Comparison of ENCODE assay signal across 19 cellular contexts in the genomic region with DNA sequence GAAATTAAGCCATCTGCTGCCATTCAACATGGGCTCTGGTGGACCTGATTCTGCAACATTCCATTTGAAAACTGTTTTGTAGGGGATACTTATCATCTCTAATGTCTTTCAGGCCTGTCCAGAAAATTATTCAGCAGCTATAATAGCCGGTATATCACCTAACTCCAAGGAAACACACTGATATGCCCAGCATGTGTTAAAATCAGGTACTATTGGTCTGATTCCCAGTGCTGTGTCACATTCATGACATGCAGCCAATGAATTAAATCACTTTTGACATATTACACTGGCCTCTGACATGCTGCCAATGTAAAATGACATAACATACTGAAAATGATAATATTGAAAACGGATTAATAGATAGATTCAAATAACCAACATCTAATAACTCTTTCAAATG.
"Had no signal": no experiment of that assay in that cellular context is flagged by ENCODE, and none has a peak within 500 bp of the region (broad histone marks: within the 10 kb centered on the region; RNA-seq: fewer than 3 reads in every experiment).

No MANE protein-coding gene starts in this region.

- DNase-seq: dermis blood vessel endothelial cell; dorsolateral prefrontal cortex; effector CD4-positive, alpha-beta T cell; effector memory CD4-positive, alpha-beta T cell; foreskin keratinocyte; hypothalamus; immature natural killer cell; islet precursor cell; kidney; kidney glomerular epithelial cell; left lung; lower lobe of right lung; mesenchymal stem cell; mucosa of descending colon; naive B cell had no signal

- H3K27me3 ChIP-seq: esophagus muscularis mucosa, foreskin keratinocyte, hepatocyte, left lung had no signal

- H3K4me3 ChIP-seq: coronary artery, dorsolateral prefrontal cortex, esophagus muscularis mucosa, gastroesophageal sphincter, hepatocyte, left lung, lower lobe of right lung, mucosa of descending colon had no signal

- H3K27ac ChIP-seq: coronary artery, dorsolateral prefrontal cortex, esophagus muscularis mucosa, foreskin keratinocyte, gastroesophageal sphincter, hepatocyte, left lung, lower lobe of right lung had no signal

- H3K9me3 ChIP-seq: gastroesophageal sphincter, mucosa of descending colon had no signal

- ATAC-seq: foreskin keratinocyte, gastroesophageal sphincter, left lung, lower lobe of right lung, mucosa of descending colon had no signal

- H3K36me3 ChIP-seq: esophagus muscularis mucosa, gastroesophageal sphincter, left lung, lower lobe of right lung had no signal

- H3K4me1 ChIP-seq: esophagus muscularis mucosa, gastroesophageal sphincter, left lung, lower lobe of right lung had no signal
